8 cellular contexts compared by ENCODE assay signal in the genomic region with DNA sequence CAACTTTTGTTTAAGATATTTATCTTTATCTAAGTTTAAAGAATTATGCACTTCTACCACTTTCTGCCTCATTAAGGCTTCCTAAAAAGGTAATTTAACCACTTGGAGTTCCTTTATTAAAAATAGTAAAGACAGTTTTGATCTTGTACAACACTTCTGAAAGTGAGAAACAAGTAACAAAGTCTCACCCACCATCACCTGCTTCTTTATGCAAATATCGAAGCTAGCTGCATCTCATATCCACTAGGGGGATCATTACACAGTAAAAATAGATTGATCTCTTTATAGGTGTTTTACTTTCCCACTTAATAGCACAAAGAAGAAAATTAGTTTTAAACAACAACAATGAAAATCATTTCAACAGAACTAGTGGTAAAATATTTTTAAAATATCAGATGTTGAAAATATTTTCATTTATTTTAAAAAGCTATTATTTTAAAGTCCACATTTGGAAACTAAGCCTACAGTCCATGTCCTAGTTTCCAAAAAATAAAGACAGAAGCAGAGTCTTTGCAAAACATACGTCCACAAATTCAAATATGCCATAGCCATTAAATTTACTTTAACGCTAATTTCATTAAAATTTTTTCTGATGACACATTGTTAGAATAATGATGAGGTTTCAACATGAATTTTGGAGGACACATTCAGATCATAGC.
A peak's percentile ranks its signal among the peaks of the same experiment; 100 is the strongest.
DNase-seq lines count a peak whose midpoint lies in the region; ATAC-seq and TF ChIP-seq lines count a peak whose summit lies in the region.

No MANE protein-coding gene starts in this region.

- H3F3A ChIP-seq in SK-N-SH (replicated peaks; ENCODE audit: insufficient read depth), result peaks cover 10% of the 10 kb centered on the region

- no peaks in the 10 kb centered on the region for H3K9me2 ChIP-seq in SK-N-SH

- peaks cover 0 to 7% of the 10 kb centered on the region in 2 experiments; a peak in 1 of 4 replicates for H3K4me1 ChIP-seq in SK-N-SH (ENCODE audit: control insufficient read depth in 1 of 2, insufficient read depth in 2 of 2, low read depth in 1 of 2, low read length in 1 of 2)

- H3K36me3 ChIP-seq in SK-N-SH (replicated peaks in 1 of 2; ENCODE audit: control insufficient read depth in 1 of 2, insufficient read depth in 2 of 2, low read length in 1 of 2), result no peaks in the 10 kb centered on the region

- H3K4me3 ChIP-seq in HL-60 (replicated peaks; ENCODE audit: insufficient read depth, low read length) (no peak overlapping the region), SK-N-SH (ENCODE audit: low read depth in 2 of 2, low read length in 1 of 2) (no peak overlapping the region; a peak in 1 of 4 replicates)

- no peak for DNase-seq in HL-60 (ENCODE audit: low read depth in 1 of 2, low spot score in 1 of 2)
- peak; percentile 35 for DNase-seq in SK-N-SH
- peak; percentile 39 for DNase-seq in iris pigment epithelial cell (ENCODE audit: low read depth)
- no peak for DNase-seq in activated naive CD4-positive, alpha-beta T cell treated with anti-CD3 and anti-CD28 coated beads for 36 hours
- DNase-seq in activated T-cell treated with anti-CD3 and anti-CD28 coated beads, Interleukin-2, amount 50 U/mL, for 72 hours, result no peak
- DNase-seq in activated naive CD4-positive, alpha-beta T cell treated with anti-CD3 and anti-CD28 coated beads, Interleukin-2, amount 50 U/mL, for 16 hours, result no peak

- peak; percentile 74 for TF ChIP-seq RAD21 in SK-N-SH (IDR thresholded peaks at IDR 0.05; ENCODE audit: low read length)

- no peak overlapping the region for H3K4me2 ChIP-seq in SK-N-SH

- ATAC-seq in GM21515 (IDR thresholded peaks at IDR 0.05; ENCODE audit: unreplicated experiment), result peak; percentile 97
- ATAC-seq in activated T-cell treated with anti-CD3 and anti-CD28 coated beads, Interleukin-2, amount 50 U/mL, for 72 hours (replicated peaks in 1 of 2), result no peak

- no peaks in the 10 kb centered on the region for H3K79me2 ChIP-seq in SK-N-SH (ENCODE audit: insufficient read depth)

- H3K27ac Mint-ChIP-seq in activated naive CD4-positive, alpha-beta T cell treated with anti-CD3 and anti-CD28 coated beads for 36 hours, result no peak overlapping the region
- no peak overlapping the region for H3K27ac Mint-ChIP-seq in activated T-cell treated with anti-CD3 and anti-CD28 coated beads, Interleukin-2, amount 50 U/mL, for 72 hours

- H3K27ac ChIP-seq in HL-60 (replicated peaks) (no peak overlapping the region), SK-N-SH (ENCODE audit: low read depth in 2 of 2, low read length in 1 of 2) (no peak overlapping the region)

- POLR2A ChIA-PET in SK-N-SH (lab: Yijun Ruan, JAX), result no interaction called here

- intact Hi-C loops in activated naive CD4-positive, alpha-beta T cell treated with anti-CD3 and anti-CD28 coated beads for 36 hours (cut with micrococcal nuclease), result loop anchor here (2.0 kb wide), 1 partner anchor 669 kb away; no protein-coding TSS in a partner anchor

- H3K27me3 Mint-ChIP-seq in activated naive CD4-positive, alpha-beta T cell treated with anti-CD3 and anti-CD28 coated beads for 36 hours (ENCODE audit: low read depth), result no peaks in the 10 kb centered on the region
- H3K27me3 Mint-ChIP-seq in activated T-cell treated with anti-CD3 and anti-CD28 coated beads, Interleukin-2, amount 50 U/mL, for 72 hours (ENCODE audit: low read depth), result no peaks in the 10 kb centered on the region

- H3K36me3 Mint-ChIP-seq in activated naive CD4-positive, alpha-beta T cell treated with anti-CD3 and anti-CD28 coated beads for 36 hours (ENCODE audit: low read depth), result no peaks in the 10 kb centered on the region
- H3K36me3 Mint-ChIP-seq in activated T-cell treated with anti-CD3 and anti-CD28 coated beads, Interleukin-2, amount 50 U/mL, for 72 hours (ENCODE audit: insufficient read depth in 2 of 2), result no peaks in the 10 kb centered on the region

- no peaks in the 10 kb centered on the region for H4K20me1 ChIP-seq in SK-N-SH (ENCODE audit: insufficient read depth)

- CTCF ChIA-PET in SK-N-SH (lab: Yijun Ruan, JAX), result interaction anchor here (0.7 to 1.2 kb wide), 10 partner anchors 9 to 670 kb away, joined by 3 to 4 read pairs (median 3); no protein-coding TSS in a partner anchor
- CTCF ChIA-PET in activated naive CD4-positive, alpha-beta T cell treated with anti-CD3 and anti-CD28 coated beads for 36 hours (lab: Charles Lee), result no interaction called here

- no peak overlapping the region for H2AFZ ChIP-seq in SK-N-SH (ENCODE audit: low read depth)

- no peaks in the 10 kb centered on the region for H3K9me3 ChIP-seq in SK-N-SH

- 41% methylated on average over 3 of the region's 3 CpGs for whole genome bisulfite sequencing in SK-N-SH (ENCODE audit: low lambda C conversion rate)

- no peaks in the 10 kb centered on the region for H3K9me3 Mint-ChIP-seq in activated naive CD4-positive, alpha-beta T cell treated with anti-CD3 and anti-CD28 coated beads for 36 hours
- no peaks in the 10 kb centered on the region for H3K9me3 Mint-ChIP-seq in activated T-cell treated with anti-CD3 and anti-CD28 coated beads, Interleukin-2, amount 50 U/mL, for 72 hours

- TF ChIP-seq CTCF in GM12873 (IDR thresholded peaks at IDR 0.05; ENCODE audit: insufficient read depth, low read depth, low read length, missing control alignments) (peak; percentile 46), HL-60 (IDR thresholded peaks at IDR 0.05; ENCODE audit: insufficient read depth, low read length) (peak; percentile 16), SK-N-SH (IDR thresholded peaks at IDR 0.05) (peak; percentile 73)

- no peaks in the 10 kb centered on the region for H3K4me1 Mint-ChIP-seq in activated naive CD4-positive, alpha-beta T cell treated with anti-CD3 and anti-CD28 coated beads for 36 hours (ENCODE audit: low read depth)
- no peaks in the 10 kb centered on the region for H3K4me1 Mint-ChIP-seq in activated T-cell treated with anti-CD3 and anti-CD28 coated beads, Interleukin-2, amount 50 U/mL, for 72 hours (ENCODE audit: low read depth)

- no peak overlapping the region for H3K9ac ChIP-seq in SK-N-SH

- no peak overlapping the region for H3K4me3 Mint-ChIP-seq in activated naive CD4-positive, alpha-beta T cell treated with anti-CD3 and anti-CD28 coated beads for 36 hours
- no peak overlapping the region for H3K4me3 Mint-ChIP-seq in activated T-cell treated with anti-CD3 and anti-CD28 coated beads, Interleukin-2, amount 50 U/mL, for 72 hours

- TF ChIP-seq EP300 in SK-N-SH (IDR thresholded peaks at IDR 0.05; ENCODE audit: borderline replicate concordance in 1 of 2, low read depth in 1 of 2, low read length in 1 of 2), result no peak

- no peaks in the 10 kb centered on the region for H3K27me3 ChIP-seq in HL-60 (ENCODE audit: insufficient read depth, poor library complexity, severe bottlenecking)
- H3K27me3 ChIP-seq in SK-N-SH (ENCODE audit: insufficient read depth), result no peaks in the 10 kb centered on the region

TF ChIP-seq in SK-N-SH, 30 proteins besides CTCF, POLR2A, EP300 and RAD21:
- TF ChIP-seq SMC3 (IDR thresholded peaks at IDR 0.05; ENCODE audit: low read depth, low read length), result peak; percentile 45; the same call in 1 of the 2 replicates
- TF ChIP-seq NFIC (IDR thresholded peaks at IDR 0.05; ENCODE audit: borderline replicate concordance), result no peak
- no peak for TF ChIP-seq RFX5 (IDR thresholded peaks at IDR 0.05; ENCODE audit: low read length)
- TF ChIP-seq, protein P1, sequence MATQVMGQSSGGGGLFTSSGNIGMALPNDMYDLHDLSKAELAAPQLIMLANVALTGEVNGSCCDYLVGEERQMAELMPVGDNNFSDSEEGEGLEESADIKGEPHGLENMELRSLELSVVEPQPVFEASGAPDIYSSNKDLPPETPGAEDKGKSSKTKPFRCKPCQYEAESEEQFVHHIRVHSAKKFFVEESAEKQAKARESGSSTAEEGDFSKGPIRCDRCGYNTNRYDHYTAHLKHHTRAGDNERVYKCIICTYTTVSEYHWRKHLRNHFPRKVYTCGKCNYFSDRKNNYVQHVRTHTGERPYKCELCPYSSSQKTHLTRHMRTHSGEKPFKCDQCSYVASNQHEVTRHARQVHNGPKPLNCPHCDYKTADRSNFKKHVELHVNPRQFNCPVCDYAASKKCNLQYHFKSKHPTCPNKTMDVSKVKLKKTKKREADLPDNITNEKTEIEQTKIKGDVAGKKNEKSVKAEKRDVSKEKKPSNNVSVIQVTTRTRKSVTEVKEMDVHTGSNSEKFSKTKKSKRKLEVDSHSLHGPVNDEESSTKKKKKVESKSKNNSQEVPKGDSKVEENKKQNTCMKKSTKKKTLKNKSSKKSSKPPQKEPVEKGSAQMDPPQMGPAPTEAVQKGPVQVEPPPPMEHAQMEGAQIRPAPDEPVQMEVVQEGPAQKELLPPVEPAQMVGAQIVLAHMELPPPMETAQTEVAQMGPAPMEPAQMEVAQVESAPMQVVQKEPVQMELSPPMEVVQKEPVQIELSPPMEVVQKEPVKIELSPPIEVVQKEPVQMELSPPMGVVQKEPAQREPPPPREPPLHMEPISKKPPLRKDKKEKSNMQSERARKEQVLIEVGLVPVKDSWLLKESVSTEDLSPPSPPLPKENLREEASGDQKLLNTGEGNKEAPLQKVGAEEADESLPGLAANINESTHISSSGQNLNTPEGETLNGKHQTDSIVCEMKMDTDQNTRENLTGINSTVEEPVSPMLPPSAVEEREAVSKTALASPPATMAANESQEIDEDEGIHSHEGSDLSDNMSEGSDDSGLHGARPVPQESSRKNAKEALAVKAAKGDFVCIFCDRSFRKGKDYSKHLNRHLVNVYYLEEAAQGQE (IDR thresholded peaks at IDR 0.05; ENCODE audit: low read depth, low read length), result no peak
TF ChIP-seq in SK-N-SH: peak in this region for 1.

Comparison
In these comparisons a context has a peak if more than half of its experiments do, and no peak if none do; other contexts are left out.
1. CTCF ChIP-seq: peak in every context shown above with its lines; median percentile 73 in SK-N-SH; 46 in GM12873; 16 in HL-60.
2. DNase-seq: peak in SK-N-SH (single experiment) and iris pigment epithelial cell (single experiment); none in HL-60 (0 of 2), activated naive CD4-positive, alpha-beta T cell treated with anti-CD3 and anti-CD28 coated beads for 36 hours (single experiment), activated T-cell treated with anti-CD3 and anti-CD28 coated beads, Interleukin-2, amount 50 U/mL, for 72 hours (0 of 2) and activated naive CD4-positive, alpha-beta T cell treated with anti-CD3 and anti-CD28 coated beads, Interleukin-2, amount 50 U/mL, for 16 hours (single experiment).